In genomic region chr14:48454887-48455286, GRCh38 we compare ENCODE assay signal across 24 cellular contexts.
DNase-seq lines count a peak whose midpoint lies in the region; ATAC-seq, FAIRE-seq and TF ChIP-seq lines count a peak whose summit lies in the region.
"Had no signal": no experiment of that assay in that cellular context is flagged by ENCODE, and none has a peak within 500 bp of the region (broad histone marks: within the 10 kb centered on the region; RNA-seq: fewer than 3 reads in every experiment).

No MANE protein-coding gene starts in this region.

- BruUV-seq in IMR-90 (replicated peaks; lab: Mats Ljungman, UMichigan), result no TSS peak

- H3K9me3 Mint-ChIP-seq in CD8-positive, alpha-beta T cell, result peaks cover 4% of the 10 kb centered on the region
- H3K9me3 Mint-ChIP-seq: CD4-positive, alpha-beta T cell had no signal

- H3K4me3 Mint-ChIP-seq in CD8-positive, alpha-beta T cell, result no peak overlapping the region
- H3K4me3 Mint-ChIP-seq: B cell; CD4-positive, alpha-beta T cell; CD8-positive, alpha-beta memory T cell had no signal

- H3K27me3 ChIP-seq in IMR-90 (ENCODE audit: control insufficient read depth, insufficient read depth, low read length) (no peaks in the 10 kb centered on the region), H1 (replicated peaks in 1 of 4; ENCODE audit: control insufficient read depth in 3 of 4, extremely low read depth in 1 of 4, insufficient read depth in 3 of 4, low read length in 3 of 4) (no peaks in the 10 kb centered on the region)
- no peaks in the 10 kb centered on the region for H3K27me3 ChIP-seq in CD8-positive, alpha-beta T cell (ENCODE audit: insufficient read depth, low read length)
- H3K27me3 ChIP-seq: BLaER1 treated with 17β-estradiol and CSF1 and Interleukin-3, amounts not matched to agents 10 nM and 100 nM had no signal

- H3K9me1 ChIP-seq in IMR-90 (ENCODE audit: insufficient read depth, low read length), result no peaks in the 10 kb centered on the region

- no peak overlapping the region for H3K4ac ChIP-seq in IMR-90 (ENCODE audit: low read depth, low read length)
- H3K4ac ChIP-seq in H1 (replicated peaks; ENCODE audit: insufficient read length, low read depth, low read length), result no peak overlapping the region

- H3K14ac ChIP-seq in IMR-90 (replicated peaks; ENCODE audit: low read depth, low read length) (no peak overlapping the region), H1 (ENCODE audit: insufficient read length) (no peak overlapping the region)

- no peaks in the 10 kb centered on the region for H3K79me1 ChIP-seq in IMR-90 (ENCODE audit: low read depth in 1 of 2, low read length in 2 of 2)
- no peaks in the 10 kb centered on the region for H3K79me1 ChIP-seq in H1 (ENCODE audit: low read depth, low read length)

- H4K91ac ChIP-seq in IMR-90 (ENCODE audit: insufficient read depth, low read depth, low read length), result no peak overlapping the region
- no peak overlapping the region for H4K91ac ChIP-seq in H1 (replicated peaks; ENCODE audit: insufficient read length, low read length)

- WGBS in A549 (ENCODE audit: missing lambda C conversion rate), result 36% methylated on average over 2 of the region's 2 CpGs
- WGBS in IMR-90 (ENCODE audit: extremely low coverage in 2 of 2, insufficient read length in 1 of 2), 2 experiments, result no CpG with 5 or more reads among the region's 2 CpGs
- WGBS in H1 (ENCODE audit: extremely low coverage in 1 of 2, insufficient coverage in 1 of 2, insufficient read length in 1 of 2, insufficient replicate concordance in 2 of 2, low coverage in 1 of 2, low lambda C conversion rate in 2 of 2, missing lambda C conversion rate in 1 of 2), 2 experiments, result 92% methylated on average over 2 of the region's 2 CpGs; no CpG with 5 or more reads in 1 of the 2 experiments

- no peak overlapping the region for H2AK9ac ChIP-seq in IMR-90 (replicated peaks; ENCODE audit: low read depth, low read length, poor library complexity)

- H3K4me2 ChIP-seq in A549 (no peak overlapping the region), IMR-90 (ENCODE audit: low read depth, low read length) (no peak overlapping the region), H1 (ENCODE audit: insufficient read depth in 1 of 2, low read depth in 2 of 2, low read length in 2 of 2) (no peak overlapping the region)
- H3K4me2 ChIP-seq: BLaER1 treated with 17β-estradiol and CSF1 and Interleukin-3, amounts not matched to agents 10 nM and 100 nM had no signal

- H2BK20ac ChIP-seq in IMR-90 (ENCODE audit: low read depth, low read length), result no peak overlapping the region
- no peak overlapping the region for H2BK20ac ChIP-seq in H1 (ENCODE audit: low read length)

- no peaks in the 10 kb centered on the region for H3K23me2 ChIP-seq in H1 (ENCODE audit: low read depth, low read length)

- H3K79me2 ChIP-seq in H1 (ENCODE audit: control insufficient read depth in 1 of 2, insufficient read depth in 2 of 2, low read length in 2 of 2), result no peaks in the 10 kb centered on the region

- H3K18ac ChIP-seq in IMR-90 (ENCODE audit: low read depth, low read length) (no peak overlapping the region), H1 (ENCODE audit: extremely low read depth, low read length) (no peak overlapping the region)

- intact Hi-C loops in IMR-90 (cut with micrococcal nuclease), result no loop called here
- intact Hi-C loops in CD8-positive, alpha-beta T cell (cut with DNase I, micrococcal nuclease), result no loop called here

- dilution Hi-C loops in IMR-90 (cut with HindIII; ENCODE audit: low sequenced_read_pairs, unreplicated experiment), result no loop called here

- H3K9ac ChIP-seq in IMR-90 (ENCODE audit: low read depth, low read length), result no peak overlapping the region
- H3K9ac ChIP-seq in H1 (replicated peaks in 1 of 4; ENCODE audit: extremely low read depth in 1 of 4, low read depth in 3 of 4, low read length in 3 of 4), result no peak overlapping the region
- H3K9ac ChIP-seq: BLaER1 treated with 17β-estradiol and CSF1 and Interleukin-3, amounts not matched to agents 10 nM and 100 nM had no signal

- H2AFZ ChIP-seq in IMR-90 (replicated peaks; ENCODE audit: low read length, poor library complexity) (no peak overlapping the region), H1 (ENCODE audit: low read length) (no peak overlapping the region)

- H2BK15ac ChIP-seq in IMR-90 (ENCODE audit: low read depth, low read length), result no peak overlapping the region
- H2BK15ac ChIP-seq in H1 (ENCODE audit: low read length), result no peak overlapping the region

- H2AK5ac ChIP-seq in IMR-90 (ENCODE audit: low read depth, low read length) (no peak overlapping the region), H1 (ENCODE audit: low read depth, low read length) (no peak overlapping the region)

- FAIRE-seq in A549 (lab: Jason Lieb, UNC), result no peak
- no peak for FAIRE-seq in H1 (lab: Jason Lieb, UNC)
- FAIRE-seq: A204.1, GM12878, GM12892, GM18507 had no signal

- H3K27ac ChIP-seq in A549 (no peak overlapping the region), IMR-90 (ENCODE audit: insufficient read depth, low read length) (no peak overlapping the region), H1 (ENCODE audit: low read depth, low read length) (no peak overlapping the region)
- H3K27ac ChIP-seq in CD8-positive, alpha-beta T cell (ENCODE audit: low read depth, low read length), result no peak overlapping the region
- H3K27ac ChIP-seq: BLaER1 treated with 17β-estradiol and CSF1 and Interleukin-3, amounts not matched to agents 10 nM and 100 nM; C4-2B had no signal

- no peak overlapping the region for H3K56ac ChIP-seq in IMR-90 (ENCODE audit: extremely low read depth, insufficient read depth, low read length)
- H3K56ac ChIP-seq in H1 (replicated peaks; ENCODE audit: insufficient read length, low read depth, low read length), result no peak overlapping the region

- DNase-seq in A549 (ENCODE audit: low read depth in 1 of 2, low spot score in 1 of 2), result no peak
- no peak for DNase-seq in IMR-90
- no peak for DNase-seq in H1 (ENCODE audit: low read depth in 1 of 2, low spot score in 2 of 2)
- DNase-seq in CD8-positive, alpha-beta T cell, result no peak
- no peak for DNase-seq in activated effector memory CD4-positive, alpha-beta T cell treated with Interleukin-2 at 50 U/mL for 16 hours
- DNase-seq: 8988T; AML-193; CD4-positive, alpha-beta T cell; CD8-positive, alpha-beta memory T cell; COR-L47; DMS 273 treated with DMSO at 0.1 percent for 48 hours; DMS153; DMS53; DMS79; DND-41; EL; GDM1 had no signal

- H2BK12ac ChIP-seq in H1 (ENCODE audit: low read depth, low read length), result no peak overlapping the region

- H3K23ac ChIP-seq in IMR-90 (ENCODE audit: low read depth, low read length) (no peak overlapping the region), H1 (ENCODE audit: insufficient read length) (no peak overlapping the region)

- H4K8ac ChIP-seq in IMR-90 (ENCODE audit: low read depth in 2 of 2, low read length in 2 of 2), result no peak overlapping the region
- H4K8ac ChIP-seq in H1 (ENCODE audit: extremely low read depth, insufficient read depth, low read length), result no peak overlapping the region

- H3K27ac Mint-ChIP-seq in CD8-positive, alpha-beta T cell, result no peak overlapping the region
- H3K27ac Mint-ChIP-seq: B cell; CD4-positive, alpha-beta T cell; CD8-positive, alpha-beta memory T cell had no signal

- H3K27me3 Mint-ChIP-seq in CD8-positive, alpha-beta T cell (ENCODE audit: low read depth), result no peaks in the 10 kb centered on the region
- H3K27me3 Mint-ChIP-seq: B cell; CD4-positive, alpha-beta T cell; CD8-positive, alpha-beta memory T cell had no signal

- no peaks in the 10 kb centered on the region for H3K4me1 ChIP-seq in A549
- no peaks in the 10 kb centered on the region for H3K4me1 ChIP-seq in IMR-90 (ENCODE audit: control insufficient read depth, insufficient read depth, low read length)
- H3K4me1 ChIP-seq in H1 (replicated peaks in 1 of 4; ENCODE audit: control insufficient read depth in 3 of 4, insufficient read depth in 4 of 4, low read length in 3 of 4), result no peaks in the 10 kb centered on the region
- no peaks in the 10 kb centered on the region for H3K4me1 ChIP-seq in CD8-positive, alpha-beta T cell (ENCODE audit: insufficient read depth, low read length)
- H3K4me1 ChIP-seq: BLaER1 treated with 17β-estradiol and CSF1 and Interleukin-3, amounts not matched to agents 10 nM and 100 nM had no signal

- no peak overlapping the region for H4K5ac ChIP-seq in IMR-90 (ENCODE audit: low read depth, low read length)
- H4K5ac ChIP-seq in H1 (ENCODE audit: insufficient read length, low read depth, low read length), result no peak overlapping the region

- TF ChIP-seq RAD21 in A549 (conservative IDR thresholded peaks at IDR 0.05 in 1 of 2, IDR thresholded peaks at IDR 0.05 in 1 of 2) (no peak), IMR-90 (IDR thresholded peaks at IDR 0.05; ENCODE audit: low read length) (no peak), H1 (IDR thresholded peaks at IDR 0.05 in 1 of 2, conservative IDR thresholded peaks at IDR 0.05 in 1 of 2; ENCODE audit: low read depth in 2 of 2, low read length in 2 of 2) (no peak)

- H2BK120ac ChIP-seq in IMR-90 (ENCODE audit: low read depth, low read length), result no peak overlapping the region
- no peak overlapping the region for H2BK120ac ChIP-seq in H1 (replicated peaks; ENCODE audit: low read depth, low read length)

- TF ChIP-seq CTCF in A549 (IDR thresholded peaks at IDR 0.05) (no peak), IMR-90 (conservative IDR thresholded peaks at IDR 0.05; ENCODE audit: low read depth, low read length) (no peak), H1 (IDR thresholded peaks at IDR 0.05; ENCODE audit: control extremely low read depth in 1 of 3, insufficient read depth in 1 of 3, low read depth in 1 of 3, low read length in 3 of 3) (no peak)
- no peak for TF ChIP-seq CTCF in CD8-positive, alpha-beta T cell (IDR thresholded peaks at IDR 0.05)

- ATAC-seq in A549 (no peak), IMR-90 (ENCODE audit: low read depth) (no peak)
- ATAC-seq in CD8-positive, alpha-beta T cell, result no peak
- ATAC-seq: GM12878 had no signal

- in situ Hi-C loops in IMR-90 (cut with MboI; ENCODE audit: low sequenced_read_pairs), result no loop called here

- H2BK5ac ChIP-seq in IMR-90 (ENCODE audit: low read depth, low read length, poor library complexity, severe bottlenecking) (no peak overlapping the region), H1 (ENCODE audit: low read depth, low read length) (no peak overlapping the region)

- TF ChIP-seq EP300 in A549 (IDR thresholded peaks at IDR 0.05), result no peak
- no peak for TF ChIP-seq EP300 in H1 (IDR thresholded peaks at IDR 0.05; ENCODE audit: borderline replicate concordance in 1 of 2, low read depth in 2 of 2, low read length in 2 of 2)

- H3K4me3 ChIP-seq in A549 (no peak overlapping the region), IMR-90 (ENCODE audit: insufficient read depth, low read depth, low read length) (no peak overlapping the region), H1 (ENCODE audit: extremely low read depth in 1 of 4, insufficient read depth in 2 of 4, low read depth in 3 of 4, low read length in 4 of 4) (no peak overlapping the region)
- H3K4me3 ChIP-seq in CD8-positive, alpha-beta T cell (ENCODE audit: low read depth, low read length), result no peak overlapping the region
- H3K4me3 ChIP-seq: BLaER1 treated with 17β-estradiol and CSF1 and Interleukin-3, amounts not matched to agents 10 nM and 100 nM; GM12878 had no signal

- no peaks in the 10 kb centered on the region for H3K36me3 Mint-ChIP-seq in CD8-positive, alpha-beta T cell
- H3K36me3 Mint-ChIP-seq: CD8-positive, alpha-beta memory T cell had no signal

- H4K20me1 ChIP-seq in IMR-90 (ENCODE audit: insufficient read depth, low read length) (no peaks in the 10 kb centered on the region), H1 (replicated peaks in 1 of 2; ENCODE audit: control insufficient read depth in 1 of 2, insufficient read depth in 2 of 2, low read length in 2 of 2) (no peaks in the 10 kb centered on the region)
- H4K20me1 ChIP-seq: BLaER1 treated with 17β-estradiol and CSF1 and Interleukin-3, amounts not matched to agents 10 nM and 100 nM had no signal

- H3K9me3 ChIP-seq in A549 (no peaks in the 10 kb centered on the region), IMR-90 (ENCODE audit: control insufficient read depth, insufficient read depth, low read length) (no peaks in the 10 kb centered on the region), H1 (ENCODE audit: insufficient read depth in 2 of 2, low read depth in 1 of 2, low read length in 1 of 2) (no peaks in the 10 kb centered on the region)
- H3K9me3 ChIP-seq in CD8-positive, alpha-beta T cell (ENCODE audit: low read length), result no peaks in the 10 kb centered on the region
- H3K9me3 ChIP-seq: BLaER1 treated with 17β-estradiol and CSF1 and Interleukin-3, amounts not matched to agents 10 nM and 100 nM had no signal

- TF ChIP-seq POLR2A in A549 (IDR thresholded peaks at IDR 0.05; ENCODE audit: low read length) (no peak), IMR-90 (IDR thresholded peaks at IDR 0.05; ENCODE audit: low read depth, low read length) (no peak), H1 (IDR thresholded peaks at IDR 0.05; ENCODE audit: control extremely low read depth in 1 of 2, low read depth in 2 of 2, low read length in 2 of 2) (no peak)

- H3K36me3 ChIP-seq in IMR-90 (ENCODE audit: control insufficient read depth, insufficient read depth, low read length) (no peaks in the 10 kb centered on the region), H1 (ENCODE audit: control insufficient read depth in 2 of 4, insufficient read depth in 4 of 4, low read length in 3 of 4) (no peaks in the 10 kb centered on the region)
- H3K36me3 ChIP-seq in CD8-positive, alpha-beta T cell (ENCODE audit: insufficient read depth, low read length), result no peaks in the 10 kb centered on the region
- H3K36me3 ChIP-seq: BLaER1 treated with 17β-estradiol and CSF1 and Interleukin-3, amounts not matched to agents 10 nM and 100 nM had no signal

- CTCF ChIA-PET in A549 (lab: Yijun Ruan, JAX), result no interaction called here
- CTCF ChIA-PET in IMR-90 (lab: Yijun Ruan, JAX), result no interaction called here
- CTCF ChIA-PET in H1 (lab: Charles Lee; ENCODE audit: partially characterized antibody), result interaction anchor here (0.6 kb wide), 1 partner anchor 13 kb away, joined by 3 read pairs; no protein-coding TSS in a partner anchor
- CTCF ChIA-PET in CD8-positive, alpha-beta T cell (lab: Charles Lee), result no interaction called here

- POLR2A ChIA-PET in A549 (lab: Yijun Ruan, JAX), result no interaction called here
- POLR2A ChIA-PET in IMR-90 (lab: Charles Lee; ENCODE audit: unreplicated experiment), result interaction anchor here (0.7 kb wide), 1 partner anchor 129 kb away, joined by 3 read pairs; no protein-coding TSS in a partner anchor
- POLR2A ChIA-PET in H1 (lab: Charles Lee; ENCODE audit: partially characterized antibody), result interaction anchor here (0.6 kb wide), 1 partner anchor 1320 kb away, joined by 3 read pairs; no protein-coding TSS in a partner anchor
- POLR2A ChIA-PET in CD8-positive, alpha-beta T cell (lab: Charles Lee), result no interaction called here

- no peaks in the 10 kb centered on the region for H3K4me1 Mint-ChIP-seq in CD8-positive, alpha-beta T cell (ENCODE audit: low read depth)
- H3K4me1 Mint-ChIP-seq: B cell; CD8-positive, alpha-beta memory T cell had no signal

Comparison
In these comparisons a context has a peak if more than half of its experiments do, and no peak if none do; other contexts are left out.
1. POLR2A ChIA-PET loops: an anchor here in IMR-90 (0.7 kb wide) and H1 (0.6 kb wide); none called in A549 and CD8-positive, alpha-beta T cell.
2. Of the 18 proteins assayed by ChIP-seq in both H1 and A549: peak only in H1: none; only in A549: none; in both: MAFK; in neither: 17.